In the genomic region with DNA sequence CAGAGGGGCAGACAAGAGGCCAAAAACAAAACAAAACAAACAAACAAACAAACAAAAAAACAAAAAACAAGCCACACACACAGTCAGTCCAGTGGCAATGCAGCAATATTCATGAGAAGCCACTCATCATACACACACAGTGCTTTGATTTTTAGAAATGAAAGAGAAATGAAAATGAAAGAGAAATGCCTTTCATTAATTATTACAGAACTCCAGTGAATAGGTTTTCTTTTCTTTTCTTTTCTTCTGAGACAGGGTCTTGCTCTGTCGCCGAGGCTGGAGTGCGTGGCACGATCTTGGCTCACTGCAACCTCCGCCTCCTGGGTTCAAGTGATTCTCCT, we compare ENCODE assay signal across 14 cellular contexts. TPM values are rescaled to one million over a fixed set of nuclear protein-coding genes. Genes with fewer than 3 reads are reported as not detected.
DNase-seq lines count a peak whose midpoint lies in the region; ATAC-seq and TF ChIP-seq lines count a peak whose summit lies in the region.
"Had no signal": no experiment of that assay in that cellular context is flagged by ENCODE, and none has a peak within 500 bp of the region (broad histone marks: within the 10 kb centered on the region; RNA-seq: fewer than 3 reads in every experiment).

No MANE protein-coding gene starts in this region.

- peaks cover 88% of the 10 kb centered on the region for H3K4me1 Mint-ChIP-seq in nephron progenitor cell

- peak; percentile 40 for ATAC-seq in GM18873 (IDR thresholded peaks at IDR 0.05; ENCODE audit: low FRiP score, unreplicated experiment)
- ATAC-seq in GM21786 (IDR thresholded peaks at IDR 0.05; ENCODE audit: unreplicated experiment), result peak; percentile 66
- ATAC-seq in HG03571 (IDR thresholded peaks at IDR 0.05; ENCODE audit: unreplicated experiment), result peak; percentile 63
- ATAC-seq in left colon, result no peak
- no peak for ATAC-seq in GM21360 (IDR thresholded peaks at IDR 0.05; ENCODE audit: unreplicated experiment)
- no peak for ATAC-seq in HG02840 (IDR thresholded peaks at IDR 0.05; ENCODE audit: low FRiP score, unreplicated experiment)
- ATAC-seq: body of pancreas had no signal

- intact Hi-C loops in left colon (cut with DNase I, micrococcal nuclease), result no loop called here

- DNase-seq in nephron progenitor cell (no peak), left colon (no peak), LoVo (ENCODE audit: low spot score) (no peak)
- DNase-seq: activated T-cell treated with anti-CD3 and anti-CD28 coated beads, Interleukin-2, amount 50 U/mL, for 48 hours; body of pancreas; GF-D8; NCI-H226; RPMI8226; sigmoid colon had no signal

- H3K4me3 Mint-ChIP-seq in nephron progenitor cell, result no peak overlapping the region

- H3K27me3 Mint-ChIP-seq in nephron progenitor cell (ENCODE audit: low read depth, poor library complexity), result no peaks in the 10 kb centered on the region

- TF ChIP-seq CTCF in nephron progenitor cell (IDR thresholded peaks at IDR 0.05), result no peak

- no peaks in the 10 kb centered on the region for H3K36me3 Mint-ChIP-seq in nephron progenitor cell (ENCODE audit: low read depth)

- no peaks in the 10 kb centered on the region for H3K9me3 Mint-ChIP-seq in nephron progenitor cell

- peak overlapping the region; percentile 99 for H3K27ac Mint-ChIP-seq in nephron progenitor cell

RNA-seq across cellular contexts. Expression of gene SPRY4, which starts 36.9 kb away (rescaled TPM):
- 1 to 10 TPM; 9.5 to 9.7 TPM for total RNA-seq in left colon

Comparison
In these comparisons a context has a peak if more than half of its experiments do, and no peak if none do; other contexts are left out.
1. ATAC-seq: peak in GM18873 (single experiment), GM21786 (single experiment) and HG03571 (single experiment); none in left colon (single experiment), GM21360 (single experiment) and HG02840 (single experiment).